Comparison of ENCODE assay signal across 12 cellular contexts in genomic region chr17:66779186-66779585, GRCh38. TPM values are rescaled to one million over a fixed set of nuclear protein-coding genes. Genes with fewer than 3 reads are reported as not detected.
"Had no signal": no experiment of that assay in that cellular context is flagged by ENCODE, and none has a peak within 500 bp of the region (broad histone marks: within the 10 kb centered on the region; RNA-seq: fewer than 3 reads in every experiment).

No MANE protein-coding gene starts in this region.

- DNase-seq: activated effector memory CD4-positive, alpha-beta T cell treated with Interleukin-2 at 50 U/mL for 16 hours; activated naive CD8-positive, alpha-beta T cell treated with anti-CD3 and anti-CD28 coated beads for 36 hours; aorta; heart left ventricle; psoas muscle; right lobe of liver; T-helper 2 cell had no signal

- H3K9me3 ChIP-seq: heart left ventricle, psoas muscle, right lobe of liver, tibial nerve had no signal

- H3K27me3 ChIP-seq: heart left ventricle, right lobe of liver, tibial nerve had no signal

- H3K27ac ChIP-seq: heart left ventricle, psoas muscle, right lobe of liver, tibial nerve had no signal

- H3K4me3 ChIP-seq: heart left ventricle, psoas muscle, right lobe of liver, tibial nerve had no signal

- ATAC-seq: heart left ventricle; left lobe of liver; natural killer cell treated with Interleukin-12 subunit alpha and Interleukin-12 subunit beta and Interleukin-15 and Interleukin-18, amount 100 ng/mL, for 72 hours; psoas muscle; right lobe of liver; stimulated activated effector memory CD8-positive, alpha-beta T cell treated with anti-CD3 and anti-CD28 coated beads, Interleukin-12 subunit alpha, Interleukin-12 subunit beta, amount 100 ng/mL, for 72 hours had no signal

RNA-seq across cellular contexts. Expression of gene CACNG5, which starts 55.7 kb away (rescaled TPM):
- polyA plus RNA-seq: aorta, endothelial cell of umbilical vein, heart left ventricle, psoas muscle had no signal
